ENCODE assay signal across 8 cellular contexts in genomic region chr19:19064098-19064722, GRCh38. TPM values are rescaled to one million over a fixed set of nuclear protein-coding genes. Genes with fewer than 3 reads are reported as not detected.
DNase-seq lines count a peak whose midpoint lies in the region; ATAC-seq and TF ChIP-seq lines count a peak whose summit lies in the region.

No MANE protein-coding gene starts in this region.

- no peak for TF ChIP-seq POLR2A in NB4 (IDR thresholded peaks at IDR 0.05; ENCODE audit: extremely low read depth, insufficient read length)

- dilution Hi-C loops in mammary epithelial cell (cut with HindIII; ENCODE audit: low sequenced_read_pairs) = no loop called here

- peak overlapping the region; percentile 74 for H2AFZ ChIP-seq in mammary epithelial cell (ENCODE audit: low read depth, low read length)

- TF ChIP-seq CTCF in cardiac muscle cell (IDR thresholded peaks at IDR 0.05; ENCODE audit: low read depth, low read length) = peak; percentile 36
- TF ChIP-seq CTCF in NB4 (IDR thresholded peaks at IDR 0.05; ENCODE audit: low read depth, low read length) = no peak
- TF ChIP-seq CTCF in mammary epithelial cell (conservative IDR thresholded peaks at IDR 0.05 in 1 of 2, IDR thresholded peaks at IDR 0.05 in 1 of 2; ENCODE audit: extremely low read depth in 1 of 2, insufficient read depth in 1 of 2, low read depth in 1 of 2, low read length in 2 of 2) = peak in 1 of 2 donors; percentile 31

- H3K9me3 ChIP-seq in cardiac muscle cell (ENCODE audit: low read depth) = no peaks in the 10 kb centered on the region
- no peaks in the 10 kb centered on the region for H3K9me3 ChIP-seq in mammary epithelial cell (replicated peaks; ENCODE audit: insufficient read depth, low read length)

- no peak overlapping the region for H2BK15ac ChIP-seq in mesendoderm (replicated peaks; ENCODE audit: low read depth)

- ATAC-seq in Right ventricle myocardium superior (ENCODE audit: poor library complexity) (no peak), GM21360 (IDR thresholded peaks at IDR 0.05; ENCODE audit: unreplicated experiment) (no peak), HG03457 (IDR thresholded peaks at IDR 0.05; ENCODE audit: unreplicated experiment) (no peak)

- DNase-seq in cardiac muscle cell (ENCODE audit: low read depth in 1 of 2, low spot score in 1 of 2) (no peak), Right ventricle myocardium superior (no peak), NB4 (ENCODE audit: low read depth) (no peak), mammary epithelial cell (no peak), mesendoderm (no peak), GM03348 (ENCODE audit: low spot score) (no peak)

- BruUV-seq in mammary epithelial cell (replicated peaks; lab: Mats Ljungman, UMichigan) = no TSS peak

- no peak overlapping the region for H2BK5ac ChIP-seq in mesendoderm (ENCODE audit: low read length)

- no peaks in the 10 kb centered on the region for H4K20me1 ChIP-seq in mammary epithelial cell (ENCODE audit: insufficient read depth, low read length)

- H3K79me2 ChIP-seq in mammary epithelial cell (ENCODE audit: insufficient read depth, low read length) (no peaks in the 10 kb centered on the region), mesendoderm (ENCODE audit: control insufficient read depth, insufficient read depth, low read length) (no peaks in the 10 kb centered on the region)

- H3K4me2 ChIP-seq in mammary epithelial cell (ENCODE audit: insufficient read depth, low read depth, low read length) (peak overlapping the region; percentile 87), mesendoderm (ENCODE audit: low read length) (peak overlapping the region; percentile 49)

- no peak overlapping the region for H2AK5ac ChIP-seq in mesendoderm (ENCODE audit: low read length)

- no peaks in the 10 kb centered on the region for H3K27me3 ChIP-seq in cardiac muscle cell
- no peaks in the 10 kb centered on the region for H3K27me3 ChIP-seq in mammary epithelial cell (ENCODE audit: insufficient read depth, low read length)
- no peaks in the 10 kb centered on the region for H3K27me3 ChIP-seq in mesendoderm (ENCODE audit: insufficient read depth, low read length, poor library complexity)

- H3K79me1 ChIP-seq in mesendoderm (ENCODE audit: low read length) = no peaks in the 10 kb centered on the region

- CTCF ChIA-PET in mammary epithelial cell (lab: Charles Lee; ENCODE audit: low non-redundant PET) = no interaction called here

- no peak overlapping the region for H3K27ac ChIP-seq in cardiac muscle cell
- no peak overlapping the region for H3K27ac ChIP-seq in mammary epithelial cell (ENCODE audit: insufficient read depth, low read depth, low read length)
- H3K27ac ChIP-seq in mesendoderm (ENCODE audit: low read depth, low read length) = no peak overlapping the region

- H3K18ac ChIP-seq in mesendoderm (ENCODE audit: low read length) = no peak overlapping the region

- H3K56ac ChIP-seq in mesendoderm (ENCODE audit: low read length) = peak overlapping the region; percentile 69

- H2BK120ac ChIP-seq in mesendoderm (ENCODE audit: low read depth, low read length) = no peak overlapping the region

- H3K23ac ChIP-seq in mesendoderm (ENCODE audit: low read length) = no peak overlapping the region

- in situ Hi-C loops in mammary epithelial cell (cut with MboI; ENCODE audit: low sequenced_read_pairs in 2 of 2) = no loop called here

- no peak overlapping the region for H3K4ac ChIP-seq in mesendoderm (ENCODE audit: low read depth, low read length)

- H3K36me3 ChIP-seq in cardiac muscle cell (no peaks in the 10 kb centered on the region), mammary epithelial cell (ENCODE audit: insufficient read depth, low read length) (no peaks in the 10 kb centered on the region), mesendoderm (ENCODE audit: control insufficient read depth, insufficient read depth, low read length) (peaks cover 2% of the 10 kb centered on the region)

- intact Hi-C loops in Right ventricle myocardium superior (cut with DNase I) = no loop called here
- intact Hi-C loops in mammary epithelial cell (cut with micrococcal nuclease) = loop anchor here (2.0 to 10.0 kb wide), 2 partner anchors 75 to 261 kb away; partner anchors contain the start of genes MAU2, SUGP1 and TMEM161A

- 2% methylated on average over 5 of the region's 29 CpGs for WGBS in mammary epithelial cell (ENCODE audit: low coverage, missing lambda C conversion rate)
- no CpG with 5 or more reads among the region's 29 CpGs for WGBS in mesendoderm (ENCODE audit: extremely low coverage, insufficient coverage, low lambda C conversion rate)

- H3K4me1 ChIP-seq in cardiac muscle cell (ENCODE audit: low read depth) (peaks cover 19% of the 10 kb centered on the region), mammary epithelial cell (ENCODE audit: insufficient read depth, low read length) (peaks cover 23% of the 10 kb centered on the region), mesendoderm (ENCODE audit: control insufficient read depth, low read depth, low read length) (peaks cover 2% of the 10 kb centered on the region)

- H3K9ac ChIP-seq in mammary epithelial cell (ENCODE audit: insufficient read depth, low read length) (no peak overlapping the region), mesendoderm (ENCODE audit: low read length) (peak overlapping the region; percentile 35)

- H3K4me3 ChIP-seq in cardiac muscle cell (peak overlapping the region; percentile 55), NB4 (ENCODE audit: low read depth, low read length) (peak overlapping the region; percentile 69), mammary epithelial cell (replicated peaks in 1 of 3; ENCODE audit: insufficient read depth in 1 of 3, low read depth in 2 of 3, low read length in 3 of 3) (peak overlapping the region; percentile 56 to 82 (median 59)), mesendoderm (ENCODE audit: low read length) (peak overlapping the region; percentile 5)

- H4K5ac ChIP-seq in mesendoderm (ENCODE audit: low read length) = no peak overlapping the region

- no peak overlapping the region for H4K8ac ChIP-seq in mesendoderm (ENCODE audit: low read depth, low read length)

RNA-seq across cellular contexts. Expression of gene SLC25A42, which starts 0.4 kb away (rescaled TPM):
- total RNA-seq in cardiac muscle cell (22.4 and 30.4 TPM in 2 replicates), Right ventricle myocardium superior (27.2 TPM), mammary epithelial cell (1 to 10 TPM; 3.0 to 5.1 TPM)
- polyA plus RNA-seq in cardiac muscle cell (28.7 and 31.3 TPM in 2 replicates), mammary epithelial cell (3.0 TPM)
- polyA minus RNA-seq in mammary epithelial cell = 0.26 TPM
- polyA plus RNA-seq in mesendoderm (2013, experiment 1 of 2) = 1.7 TPM
- 1.4 TPM for polyA plus RNA-seq in mesendoderm (2013, experiment 2 of 2)

RNA-seq across cellular contexts. Expression of gene ARMC6, which starts 30.8 kb away (rescaled TPM):
- total RNA-seq in cardiac muscle cell (34.6 and 42.2 TPM in 2 replicates), Right ventricle myocardium superior (15.1 TPM), mammary epithelial cell (10 to 100 TPM; 35.1 to 37.7 TPM)
- polyA plus RNA-seq in cardiac muscle cell (22.7 and 31.0 TPM in 2 replicates), mammary epithelial cell (42.6 TPM)
- 62.6 TPM for polyA minus RNA-seq in mammary epithelial cell
- polyA plus RNA-seq in mesendoderm (2013, experiment 1 of 2) = 41.0 TPM
- 40.9 TPM for polyA plus RNA-seq in mesendoderm (2013, experiment 2 of 2)

RNA-seq across cellular contexts. Expression of gene SUGP2, which starts 30.9 kb away (rescaled TPM):
- 90.1 and 126 TPM in 2 replicates for total RNA-seq in cardiac muscle cell
- polyA plus RNA-seq in cardiac muscle cell = 120 and 145 TPM in 2 replicates
- 58.8 TPM for total RNA-seq in Right ventricle myocardium superior
- total RNA-seq in mammary epithelial cell = 10 to 100 TPM; 34.0 to 59.5 TPM
- polyA plus RNA-seq in mammary epithelial cell = 28.1 TPM
- 38.5 TPM for polyA minus RNA-seq in mammary epithelial cell
- polyA plus RNA-seq in mesendoderm (2013, experiment 1 of 2) = 50.6 TPM
- polyA plus RNA-seq in mesendoderm (2013, experiment 2 of 2) = 51.4 TPM

Comparison
In these comparisons a context has a peak if more than half of its experiments do, and no peak if none do; other contexts are left out.
1. H3K4me3 ChIP-seq: peak in every context shown above with its lines; median percentile 69 in NB4; 59 in mammary epithelial cell; 55 in cardiac muscle cell; 5 in mesendoderm.